12 cellular contexts compared by ENCODE assay signal in the genomic region with DNA sequence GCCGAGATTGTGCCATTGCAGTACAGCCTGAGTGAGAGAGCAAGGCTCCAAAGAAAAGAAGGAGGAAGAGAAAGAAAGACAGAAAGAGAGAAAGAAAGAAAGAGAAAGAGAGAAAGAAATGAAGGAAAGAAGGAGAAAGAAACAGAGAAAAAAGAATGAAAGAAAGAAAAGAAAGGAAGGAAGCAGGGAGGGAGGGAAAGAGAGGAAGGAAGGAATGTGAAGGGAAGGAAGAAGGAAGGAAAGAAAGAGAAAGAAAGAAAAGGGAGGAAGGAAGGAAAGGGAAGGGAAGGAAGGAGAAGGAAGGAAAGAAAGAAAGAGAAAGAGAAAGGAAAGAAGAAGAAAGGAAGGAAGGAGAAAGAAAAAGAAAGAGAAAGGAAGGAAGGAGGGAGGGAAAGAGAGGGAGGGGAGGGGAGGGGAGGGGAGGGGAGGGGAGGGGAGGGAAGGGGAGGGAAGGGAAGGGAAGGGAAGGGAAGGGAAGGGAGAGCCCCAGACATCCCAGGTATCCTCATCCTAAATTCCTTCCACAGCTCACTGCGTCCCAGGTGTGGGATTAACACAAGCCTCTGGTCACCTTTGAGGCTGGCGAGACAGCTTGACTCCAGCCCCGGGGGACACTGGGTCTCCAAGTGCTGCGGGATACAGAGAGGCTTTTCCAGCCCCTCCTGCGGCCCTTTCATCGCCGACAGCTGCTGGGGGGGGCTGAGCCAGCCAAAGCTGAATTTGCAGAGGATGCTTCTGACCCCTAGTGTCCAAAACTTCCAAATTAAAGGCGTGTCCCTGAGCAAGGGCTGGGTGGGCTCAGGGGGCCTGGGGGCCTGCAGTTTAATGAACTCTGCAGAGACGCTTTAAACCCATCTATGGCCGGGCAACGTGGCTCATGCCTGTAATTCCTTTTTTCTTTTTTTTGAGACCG. TPM values are rescaled to one million over a fixed set of nuclear protein-coding genes. Genes with fewer than 3 reads are reported as not detected.
A peak's percentile ranks its signal among the peaks of the same experiment; 100 is the strongest.
DNase-seq lines count a peak whose midpoint lies in the region; ATAC-seq and TF ChIP-seq lines count a peak whose summit lies in the region.
"Had no signal": no experiment of that assay in that cellular context is flagged by ENCODE, and none has a peak within 500 bp of the region (broad histone marks: within the 10 kb centered on the region; RNA-seq: fewer than 3 reads in every experiment).

No MANE protein-coding gene starts in this region.

- no peak overlapping the region for H3K4me3 ChIP-seq in parathyroid adenoma (ENCODE audit: low read depth, low read length)
- H3K4me3 ChIP-seq: SJSA1 had no signal

- H3K9me3 Mint-ChIP-seq in activated CD4-positive, alpha-beta T cell treated with anti-CD3 and anti-CD28 coated beads, Interleukin-2, amount 10 ng/mL, durations not matched to agents 7 days and 5 days: no peaks in the 10 kb centered on the region
- no peaks in the 10 kb centered on the region for H3K9me3 Mint-ChIP-seq in HFFc6
- no peaks in the 10 kb centered on the region for H3K9me3 Mint-ChIP-seq in activated CD8-positive, alpha-beta T cell treated with anti-CD3 and anti-CD28 coated beads for 36 hours
- no peaks in the 10 kb centered on the region for H3K9me3 Mint-ChIP-seq in naive thymus-derived CD8-positive, alpha-beta T cell

- POLR2A ChIA-PET in activated CD4-positive, alpha-beta T cell treated with anti-CD3 and anti-CD28 coated beads, Interleukin-2, amount 10 ng/mL, durations not matched to agents 7 days and 5 days (lab: Charles Lee): no interaction called here
- POLR2A ChIA-PET in activated CD8-positive, alpha-beta T cell treated with anti-CD3 and anti-CD28 coated beads for 36 hours (lab: Charles Lee): no interaction called here
- POLR2A ChIA-PET in naive thymus-derived CD8-positive, alpha-beta T cell (lab: Charles Lee): no interaction called here

- ATAC-seq in activated CD8-positive, alpha-beta T cell treated with anti-CD3 and anti-CD28 coated beads for 36 hours: no peak
- no peak for ATAC-seq in naive thymus-derived CD8-positive, alpha-beta T cell

- H3K4me3 Mint-ChIP-seq in activated CD4-positive, alpha-beta T cell treated with anti-CD3 and anti-CD28 coated beads, Interleukin-2, amount 10 ng/mL, durations not matched to agents 7 days and 5 days: no peak overlapping the region
- H3K4me3 Mint-ChIP-seq in HFFc6: peak overlapping the region; percentile 32; the same call in 1 of the 2 replicates
- H3K4me3 Mint-ChIP-seq in activated CD8-positive, alpha-beta T cell treated with anti-CD3 and anti-CD28 coated beads for 36 hours: no peak overlapping the region
- H3K4me3 Mint-ChIP-seq in naive thymus-derived CD8-positive, alpha-beta T cell: peak overlapping the region in 2 of 10 donors; percentile 50 to 66

- DNase-seq in activated CD4-positive, alpha-beta T cell treated with anti-CD3 and anti-CD28 coated beads, Interleukin-2, amount 10 ng/mL, durations not matched to agents 7 days and 5 days: no peak
- no peak for DNase-seq in activated CD4-positive, alpha-beta T cell treated with anti-CD3 and anti-CD28 coated beads for 1 hour
- DNase-seq in HFFc6: no peak
- DNase-seq in activated CD8-positive, alpha-beta T cell treated with anti-CD3 and anti-CD28 coated beads for 36 hours: peak; percentile 34
- no peak for DNase-seq in NCI-H510A (lab: John Stamatoyannopoulos, UW)
- DNase-seq in naive thymus-derived CD8-positive, alpha-beta T cell: no peak
- no peak for DNase-seq in inferior parietal cortex (ENCODE audit: extremely low spot score)
- DNase-seq: NCI-H1105 had no signal

- no peak overlapping the region for H3K9ac ChIP-seq in parathyroid adenoma

- peak overlapping the region; percentile 31 for H3K4me2 ChIP-seq in parathyroid adenoma (ENCODE audit: low read length)

- H3K27ac ChIP-seq in parathyroid adenoma: no peak overlapping the region
- H3K27ac ChIP-seq: C4-2B, SJSA1 had no signal

- H3K4me1 ChIP-seq in parathyroid adenoma: no peaks in the 10 kb centered on the region
- H3K4me1 ChIP-seq: SJSA1 had no signal

- CTCF ChIA-PET in activated CD4-positive, alpha-beta T cell treated with anti-CD3 and anti-CD28 coated beads, Interleukin-2, amount 10 ng/mL, durations not matched to agents 7 days and 5 days (lab: Charles Lee): no interaction called here
- CTCF ChIA-PET in activated CD8-positive, alpha-beta T cell treated with anti-CD3 and anti-CD28 coated beads for 36 hours (lab: Charles Lee): no interaction called here

- no peaks in the 10 kb centered on the region for H3K27me3 ChIP-seq in parathyroid adenoma (ENCODE audit: control insufficient read depth, insufficient read depth, low read length)
- H3K27me3 ChIP-seq: SJSA1 had no signal

- no peak overlapping the region for H2AFZ ChIP-seq in parathyroid adenoma

- H3K36me3 Mint-ChIP-seq in activated CD4-positive, alpha-beta T cell treated with anti-CD3 and anti-CD28 coated beads, Interleukin-2, amount 10 ng/mL, durations not matched to agents 7 days and 5 days (ENCODE audit: low read depth): no peaks in the 10 kb centered on the region
- H3K36me3 Mint-ChIP-seq in HFFc6 (ENCODE audit: low read depth): no peaks in the 10 kb centered on the region
- no peaks in the 10 kb centered on the region for H3K36me3 Mint-ChIP-seq in activated CD8-positive, alpha-beta T cell treated with anti-CD3 and anti-CD28 coated beads for 36 hours (ENCODE audit: low read depth)
- no peaks in the 10 kb centered on the region for H3K36me3 Mint-ChIP-seq in naive thymus-derived CD8-positive, alpha-beta T cell

- H3K27me3 Mint-ChIP-seq in activated CD4-positive, alpha-beta T cell treated with anti-CD3 and anti-CD28 coated beads, Interleukin-2, amount 10 ng/mL, durations not matched to agents 7 days and 5 days: peaks cover 2% of the 10 kb centered on the region
- H3K27me3 Mint-ChIP-seq in HFFc6 (ENCODE audit: insufficient read depth): peaks cover 6% of the 10 kb centered on the region
- no peaks in the 10 kb centered on the region for H3K27me3 Mint-ChIP-seq in activated CD8-positive, alpha-beta T cell treated with anti-CD3 and anti-CD28 coated beads for 36 hours
- H3K27me3 Mint-ChIP-seq in naive thymus-derived CD8-positive, alpha-beta T cell: peaks cover 0 to 5% (median 0%) of the 10 kb centered on the region in 5 donors

- peaks cover 43% of the 10 kb centered on the region for H3K4me1 Mint-ChIP-seq in activated CD4-positive, alpha-beta T cell treated with anti-CD3 and anti-CD28 coated beads, Interleukin-2, amount 10 ng/mL, durations not matched to agents 7 days and 5 days
- H3K4me1 Mint-ChIP-seq in HFFc6 (ENCODE audit: low read depth): peaks cover 9% of the 10 kb centered on the region
- peaks cover 19% of the 10 kb centered on the region for H3K4me1 Mint-ChIP-seq in activated CD8-positive, alpha-beta T cell treated with anti-CD3 and anti-CD28 coated beads for 36 hours (ENCODE audit: low read depth)
- H3K4me1 Mint-ChIP-seq in naive thymus-derived CD8-positive, alpha-beta T cell: peaks cover 12 to 58% (median 26%) of the 10 kb centered on the region in 4 donors

- intact Hi-C loops in activated CD8-positive, alpha-beta T cell treated with anti-CD3 and anti-CD28 coated beads for 36 hours (cut with micrococcal nuclease): no loop called here

- H3K79me2 ChIP-seq in parathyroid adenoma: no peaks in the 10 kb centered on the region

- H3K36me3 ChIP-seq in parathyroid adenoma (ENCODE audit: control insufficient read depth, insufficient read depth, low read length): no peaks in the 10 kb centered on the region
- H3K36me3 ChIP-seq: SJSA1 had no signal

- H3K27ac Mint-ChIP-seq in activated CD4-positive, alpha-beta T cell treated with anti-CD3 and anti-CD28 coated beads, Interleukin-2, amount 10 ng/mL, durations not matched to agents 7 days and 5 days: peak overlapping the region; percentile 92
- H3K27ac Mint-ChIP-seq in HFFc6: no peak overlapping the region
- H3K27ac Mint-ChIP-seq in activated CD8-positive, alpha-beta T cell treated with anti-CD3 and anti-CD28 coated beads for 36 hours: no peak overlapping the region
- peak overlapping the region in 1 of 10 donors; percentile 84 for H3K27ac Mint-ChIP-seq in naive thymus-derived CD8-positive, alpha-beta T cell

- no peaks in the 10 kb centered on the region for H3K9me3 ChIP-seq in parathyroid adenoma (ENCODE audit: control insufficient read depth, low read length)
- H3K9me3 ChIP-seq: SJSA1 had no signal

- peak; percentile 62 for TF ChIP-seq CTCF in HFFc6 (IDR thresholded peaks at IDR 0.05)
- no peak for TF ChIP-seq CTCF in activated CD8-positive, alpha-beta T cell treated with anti-CD3 and anti-CD28 coated beads for 36 hours (IDR thresholded peaks at IDR 0.05)
- TF ChIP-seq CTCF in parathyroid adenoma (IDR thresholded peaks at IDR 0.05): no peak

RNA-seq across cellular contexts. Expression of gene CSF2RA, which starts 24.2 kb away (rescaled TPM):
- under 1 TPM in 1 of 2 experiments, not detected in 1; 0.25 TPM for total RNA-seq in activated CD4-positive, alpha-beta T cell treated with anti-CD3 and anti-CD28 coated beads, Interleukin-2, amount 10 ng/mL, durations not matched to agents 7 days and 5 days
- total RNA-seq in HFFc6 (2021; fragmentation: NEBNext Ultra II Directional; extraction: Animal tissue kit (Norgen Biotek cat#: 25700)): under 1 TPM; 0.18 to 0.59 (median 0.42) TPM
- total RNA-seq in activated CD8-positive, alpha-beta T cell treated with anti-CD3 and anti-CD28 coated beads for 36 hours: not detected
- total RNA-seq in naive thymus-derived CD8-positive, alpha-beta T cell: under 1 TPM; 0.60 to 0.71 TPM
- polyA plus RNA-seq in naive thymus-derived CD8-positive, alpha-beta T cell: under 1 TPM in 1 of 3 donors, not detected in 2; 0.34 TPM
- total RNA-seq: SJSA1 had no signal

RNA-seq across cellular contexts. Expression of gene CRLF2, which starts 32.0 kb away (rescaled TPM):
- 1 to 10 TPM; 3.4 to 4.5 TPM for total RNA-seq in activated CD4-positive, alpha-beta T cell treated with anti-CD3 and anti-CD28 coated beads, Interleukin-2, amount 10 ng/mL, durations not matched to agents 7 days and 5 days
- total RNA-seq in HFFc6 (2021; fragmentation: NEBNext Ultra II Directional; extraction: Animal tissue kit (Norgen Biotek cat#: 25700)): under 1 TPM in 2 of 6 experiments, not detected in 4; 0.15 to 0.16 TPM
- under 1 TPM; 0.43 to 0.51 TPM for total RNA-seq in activated CD8-positive, alpha-beta T cell treated with anti-CD3 and anti-CD28 coated beads for 36 hours
- total RNA-seq in naive thymus-derived CD8-positive, alpha-beta T cell: not detected
- polyA plus RNA-seq in naive thymus-derived CD8-positive, alpha-beta T cell: not detected
- total RNA-seq: SJSA1 had no signal
- polyA plus RNA-seq: keratinocyte had no signal
